In genomic region chr17:67833134-67833533, GRCh38 we compare ENCODE assay signal across 1 cellular context.
TF ChIP-seq lines count a peak whose summit lies in the region.

No MANE protein-coding gene starts in this region.

TF ChIP-seq in HEK293, 187 proteins besides CTCF, POLR2A, EP300 and RAD21 (continued from another document):
- TF ChIP-seq ZNF692 (tag by site-specific recombination; IDR thresholded peaks at IDR 0.05), result no peak
TF ChIP-seq in HEK293: peak in this region for 1.
